Comparison of ENCODE assay signal across 8 cellular contexts in genomic region chr10:42552188-42553063, GRCh38.
DNase-seq lines count a peak whose midpoint lies in the region; ATAC-seq lines count a peak whose summit lies in the region.

No MANE protein-coding gene starts in this region.

- ATAC-seq in GM19372 (IDR thresholded peaks at IDR 0.05; ENCODE audit: low read depth, unreplicated experiment) (peak; percentile 92), HG03521 (IDR thresholded peaks at IDR 0.05; ENCODE audit: unreplicated experiment) (peak; percentile 88)

- DNase-seq in C1 segment of cervical spinal cord (lab: John Stamatoyannopoulos, UW) (peak; percentile 75 to 97 (median 94)), NCI-H69 (lab: John Stamatoyannopoulos, UW) (peak; percentile 96), dedifferentiated amniotic fluid mesenchymal stem cell (ENCODE audit: extremely low spot score) (peak; percentile 99), left kidney (ENCODE audit: low read depth, low spot score) (peak; percentile 99)
- DNase-seq in activated CD4-positive, alpha-beta T cell treated with anti-CD3 and anti-CD28 coated beads, Interleukin-2, amount 50 U/mL, for 1 hour = peak; percentile 93
- DNase-seq in stimulated activated CD4-positive, alpha-beta T cell treated with anti-CD3 and anti-CD28 coated beads, Interleukin-1b, Interleukin-23, amount 100 ng/mL, for 48 hours = peak; percentile 95

Comparison
In these comparisons a context has a peak if more than half of its experiments do, and no peak if none do; other contexts are left out.
1. Peak in every context shown above with its lines: DNase-seq and ATAC-seq.